Comparison of ENCODE assay signal across 19 cellular contexts in the genomic region with DNA sequence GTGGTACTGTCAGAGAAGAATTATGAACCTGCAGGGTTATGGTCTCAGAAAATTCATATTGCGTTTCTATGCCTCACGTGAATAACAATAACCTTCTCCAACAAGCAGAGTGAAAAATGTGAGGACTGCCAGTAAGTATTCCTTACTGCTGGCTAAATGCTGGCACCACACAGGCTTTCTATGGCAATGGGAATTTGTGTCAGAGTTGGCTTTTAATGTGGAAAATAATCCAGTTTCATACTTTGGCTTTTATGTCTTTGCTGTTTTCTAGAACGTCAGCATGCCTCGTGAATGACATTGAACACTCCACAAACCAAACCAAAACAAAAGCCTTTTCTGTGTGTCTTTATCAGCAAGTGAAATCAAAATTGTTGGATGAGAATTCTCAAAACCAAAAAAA.
"Had no signal": no experiment of that assay in that cellular context is flagged by ENCODE, and none has a peak within 500 bp of the region (broad histone marks: within the 10 kb centered on the region; RNA-seq: fewer than 3 reads in every experiment).

No MANE protein-coding gene starts in this region.

- H3K36me3 ChIP-seq: adrenal gland, esophagus squamous epithelium, heart left ventricle, sigmoid colon, spleen had no signal

- H3K4me1 ChIP-seq: adrenal gland, esophagus squamous epithelium, heart left ventricle had no signal

- H3K27me3 ChIP-seq: adrenal gland, dorsolateral prefrontal cortex, esophagus squamous epithelium, heart left ventricle, sigmoid colon, spleen had no signal

- H3K27ac ChIP-seq: adrenal gland, dorsolateral prefrontal cortex, esophagus squamous epithelium, heart left ventricle, spleen had no signal

- H3K4me3 ChIP-seq: adrenal gland, dorsolateral prefrontal cortex, esophagus squamous epithelium, heart left ventricle, mucosa of descending colon, sigmoid colon, spleen had no signal

- ATAC-seq: activated CD8-positive, alpha-beta T cell treated with anti-CD3 and anti-CD28 coated beads, Interleukin-2, amount 10 ng/mL, durations not matched to agents 7 days and 5 days; effector memory CD8-positive, alpha-beta T cell; heart left ventricle; left cardiac atrium; mucosa of descending colon; T-cell had no signal

- DNase-seq: activated CD4-positive, alpha-beta T cell treated with anti-CD3 and anti-CD28 coated beads for 1 hour; activated CD4-positive, alpha-beta T cell treated with anti-CD3 and anti-CD28 coated beads, Interleukin-2, amount 50 U/mL, for 1 hour; activated CD8-positive, alpha-beta T cell treated with anti-CD3 and anti-CD28 coated beads, Interleukin-2, amount 10 ng/mL, durations not matched to agents 7 days and 5 days; activated gamma-delta T cell; dorsolateral prefrontal cortex; effector memory CD8-positive, alpha-beta T cell; esophagus squamous epithelium; heart left ventricle; left cardiac atrium; mesenchymal stem cell; mucosa of descending colon; occipital lobe; posterior cingulate gyrus; sigmoid colon; spleen; stimulated activated CD4-positive, alpha-beta T cell treated with anti-CD3 and anti-CD28 coated beads, Interleukin-4, amount 100 ng/mL, for 1 hour; stimulated activated naive CD4-positive, alpha-beta T cell; T-cell had no signal

- H3K9me3 ChIP-seq: adrenal gland, esophagus squamous epithelium, heart left ventricle, mucosa of descending colon, sigmoid colon, spleen had no signal
